14 cellular contexts compared by ENCODE assay signal in genomic region chr3:28218917-28219198, GRCh38. TPM values are rescaled to one million over a fixed set of nuclear protein-coding genes. Genes with fewer than 3 reads are reported as not detected.
DNase-seq lines count a peak whose midpoint lies in the region; ATAC-seq lines count a peak whose summit lies in the region.
"Had no signal": no experiment of that assay in that cellular context is flagged by ENCODE, and none has a peak within 500 bp of the region (broad histone marks: within the 10 kb centered on the region; RNA-seq: fewer than 3 reads in every experiment).

No MANE protein-coding gene starts in this region.

- H3K4me1 Mint-ChIP-seq in activated T-cell treated with anti-CD3 and anti-CD28 coated beads, Interleukin-2, amount 50 U/mL, for 24 hours (ENCODE audit: low read depth), result peaks cover 29% of the 10 kb centered on the region
- H3K4me1 Mint-ChIP-seq in stimulated activated naive CD8-positive, alpha-beta T cell treated with anti-CD3 and anti-CD28 coated beads, Interleukin-15, amount 100 ng/mL, for 72 hours, result peaks cover 24% of the 10 kb centered on the region
- peaks cover 6% of the 10 kb centered on the region for H3K4me1 Mint-ChIP-seq in activated T-helper 17 cell treated with anti-CD3 and anti-CD28 coated beads, Interleukin-2, amount 50 U/mL, for 72 hours
- H3K4me1 Mint-ChIP-seq: B cell, H9 had no signal

- H3K4me3 Mint-ChIP-seq in activated T-cell treated with anti-CD3 and anti-CD28 coated beads, Interleukin-2, amount 50 U/mL, for 24 hours, result no peak overlapping the region
- H3K4me3 Mint-ChIP-seq in stimulated activated naive CD8-positive, alpha-beta T cell treated with anti-CD3 and anti-CD28 coated beads, Interleukin-15, amount 100 ng/mL, for 72 hours, result peak overlapping the region; percentile 21 to 29
- H3K4me3 Mint-ChIP-seq in activated T-helper 17 cell treated with anti-CD3 and anti-CD28 coated beads, Interleukin-2, amount 50 U/mL, for 72 hours, result no peak overlapping the region
- H3K4me3 Mint-ChIP-seq: B cell; CD4-positive, alpha-beta T cell; H9 had no signal

- no peaks in the 10 kb centered on the region for H3K27me3 Mint-ChIP-seq in activated T-cell treated with anti-CD3 and anti-CD28 coated beads, Interleukin-2, amount 50 U/mL, for 24 hours
- no peaks in the 10 kb centered on the region for H3K27me3 Mint-ChIP-seq in stimulated activated naive CD8-positive, alpha-beta T cell treated with anti-CD3 and anti-CD28 coated beads, Interleukin-15, amount 100 ng/mL, for 72 hours
- peaks cover 6% of the 10 kb centered on the region for H3K27me3 Mint-ChIP-seq in activated T-helper 17 cell treated with anti-CD3 and anti-CD28 coated beads, Interleukin-2, amount 50 U/mL, for 72 hours
- H3K27me3 Mint-ChIP-seq: CD4-positive, alpha-beta T cell had no signal

- H3K27ac Mint-ChIP-seq in activated T-cell treated with anti-CD3 and anti-CD28 coated beads, Interleukin-2, amount 50 U/mL, for 24 hours, result peak overlapping the region; percentile 54
- H3K27ac Mint-ChIP-seq in stimulated activated naive CD8-positive, alpha-beta T cell treated with anti-CD3 and anti-CD28 coated beads, Interleukin-15, amount 100 ng/mL, for 72 hours, result no peak overlapping the region
- H3K27ac Mint-ChIP-seq in activated T-helper 17 cell treated with anti-CD3 and anti-CD28 coated beads, Interleukin-2, amount 50 U/mL, for 72 hours, result no peak overlapping the region
- H3K27ac Mint-ChIP-seq: B cell; CD4-positive, alpha-beta T cell; H9 had no signal

- peaks cover 12% of the 10 kb centered on the region for H3K36me3 Mint-ChIP-seq in activated T-cell treated with anti-CD3 and anti-CD28 coated beads, Interleukin-2, amount 50 U/mL, for 24 hours (ENCODE audit: low read depth)
- no peaks in the 10 kb centered on the region for H3K36me3 Mint-ChIP-seq in activated T-helper 17 cell treated with anti-CD3 and anti-CD28 coated beads, Interleukin-2, amount 50 U/mL, for 72 hours (ENCODE audit: low read depth)

- no peak for DNase-seq in activated T-cell treated with anti-CD3 and anti-CD28 coated beads, Interleukin-2, amount 50 U/mL, for 24 hours
- DNase-seq in activated T-cell treated with anti-CD3 and anti-CD28 coated beads, Interleukin-2, amount 50 U/mL, for 48 hours, result no peak
- no peak for DNase-seq in stimulated activated naive CD8-positive, alpha-beta T cell treated with anti-CD3 and anti-CD28 coated beads, Interleukin-15, amount 100 ng/mL, for 72 hours
- no peak for DNase-seq in stimulated activated naive CD8-positive, alpha-beta T cell treated with anti-CD3 and anti-CD28 coated beads, Interleukin-15, Interleukin-2, amounts not matched to agents 100 U/mL and 50 U/mL, for 24 hours
- DNase-seq in DMS 273 (lab: John Stamatoyannopoulos, UW; ENCODE audit: unreplicated experiment), result no peak
- DNase-seq: Caco-2; CD4-positive, alpha-beta T cell; DMS153; DMS79; GDM1; H9 had no signal

- no peak for ATAC-seq in stimulated activated naive CD8-positive, alpha-beta T cell treated with anti-CD3 and anti-CD28 coated beads, Interleukin-15, amount 100 ng/mL, for 72 hours
- no peak for ATAC-seq in stimulated activated naive CD8-positive, alpha-beta T cell treated with anti-CD3 and anti-CD28 coated beads, Interleukin-15, Interleukin-2, amounts not matched to agents 100 U/mL and 50 U/mL, for 24 hours
- peak; percentile 38 for ATAC-seq in HG03565 (IDR thresholded peaks at IDR 0.05; ENCODE audit: unreplicated experiment)
- no peak for ATAC-seq in activated T-helper 17 cell treated with anti-CD3 and anti-CD28 coated beads, Interleukin-2, amount 50 U/mL, for 72 hours (replicated peaks)

- peaks cover 39% of the 10 kb centered on the region for H3K9me3 Mint-ChIP-seq in activated T-cell treated with anti-CD3 and anti-CD28 coated beads, Interleukin-2, amount 50 U/mL, for 24 hours
- H3K9me3 Mint-ChIP-seq in stimulated activated naive CD8-positive, alpha-beta T cell treated with anti-CD3 and anti-CD28 coated beads, Interleukin-15, amount 100 ng/mL, for 72 hours, result peaks cover 47 to 49% of the 10 kb centered on the region in 2 donors
- H3K9me3 Mint-ChIP-seq in activated T-helper 17 cell treated with anti-CD3 and anti-CD28 coated beads, Interleukin-2, amount 50 U/mL, for 72 hours, result peaks cover 28% of the 10 kb centered on the region

RNA-seq across cellular contexts. Expression of gene CMC1, which starts 22.6 kb away (rescaled TPM):
- 10 to 100 TPM; 19.1 to 20.5 TPM for total RNA-seq in activated T-helper 17 cell treated with anti-CD3 and anti-CD28 coated beads, Interleukin-2, amount 50 U/mL, for 72 hours

Comparison
In these comparisons a context has a peak if more than half of its experiments do, and no peak if none do; other contexts are left out.
1. H3K4me3 Mint-ChIP-seq: peak in stimulated activated naive CD8-positive, alpha-beta T cell treated with anti-CD3 and anti-CD28 coated beads, Interleukin-15, amount 100 ng/mL, for 72 hours (2 of 2); none in activated T-cell treated with anti-CD3 and anti-CD28 coated beads, Interleukin-2, amount 50 U/mL, for 24 hours (single experiment) and activated T-helper 17 cell treated with anti-CD3 and anti-CD28 coated beads, Interleukin-2, amount 50 U/mL, for 72 hours (single experiment).